Comparison of ENCODE assay signal across 19 cellular contexts in genomic region chr7:120190109-120190508, GRCh38.
"Had no signal": no experiment of that assay in that cellular context is flagged by ENCODE, and none has a peak within 500 bp of the region (broad histone marks: within the 10 kb centered on the region; RNA-seq: fewer than 3 reads in every experiment).

No MANE protein-coding gene starts in this region.

- H3K9me3 ChIP-seq: heart right ventricle, testis, tibial nerve, upper lobe of right lung, vagina had no signal

- H3K27me3 ChIP-seq: heart right ventricle, spleen, testis, tibial nerve, upper lobe of right lung, vagina had no signal

- DNase-seq: effector CD8-positive, alpha-beta T cell; heart right ventricle; hypothalamus; left colon; left ventricle myocardium superior; naive thymus-derived CD4-positive, alpha-beta T cell; nephron progenitor cell; spleen; stimulated activated CD4-positive, alpha-beta T cell treated with anti-CD3 and anti-CD28 coated beads, Interleukin-15, amount 100 ng/mL, for 24 hours; stimulated activated CD4-positive, alpha-beta T cell treated with anti-CD3 and anti-CD28 coated beads, Interleukin-1b, Interleukin-23, amount 100 ng/mL, for 48 hours; stimulated activated CD4-positive, alpha-beta T cell treated with anti-CD3 and anti-CD28 coated beads, Interleukin-4, amount 100 ng/mL, for 24 hours; stimulated activated naive CD8-positive, alpha-beta T cell treated with anti-CD3 and anti-CD28 coated beads, Interleukin-15, amount 100 ng/mL, for 72 hours; testis; upper lobe of right lung had no signal

- H3K36me3 ChIP-seq: heart right ventricle, spleen, tibial nerve, upper lobe of right lung, vagina had no signal

- H3K4me3 ChIP-seq: coronary artery, heart right ventricle, lung, spleen, testis, tibial nerve, upper lobe of right lung, vagina had no signal

- H3K27me3 Mint-ChIP-seq: naive thymus-derived CD4-positive, alpha-beta T cell; stimulated activated memory B cell treated with anti-CD40 and anti-IgM and Interleukin-4, amounts not matched to agents 10 μg/mL and 1 μg/mL and 100 μg/mL, for 72 hours; stimulated activated naive CD8-positive, alpha-beta T cell treated with anti-CD3 and anti-CD28 coated beads, Interleukin-15, amount 100 ng/mL, for 72 hours had no signal

- H3K27ac ChIP-seq: coronary artery, heart right ventricle, spleen, testis, tibial nerve, upper lobe of right lung, vagina had no signal

- H3K27ac Mint-ChIP-seq: naive thymus-derived CD4-positive, alpha-beta T cell; nephron progenitor cell; stimulated activated memory B cell treated with anti-CD40 and anti-IgM and Interleukin-4, amounts not matched to agents 10 μg/mL and 1 μg/mL and 100 μg/mL, for 72 hours; stimulated activated naive CD8-positive, alpha-beta T cell treated with anti-CD3 and anti-CD28 coated beads, Interleukin-15, amount 100 ng/mL, for 72 hours had no signal

- H3K4me1 Mint-ChIP-seq: naive thymus-derived CD4-positive, alpha-beta T cell; nephron progenitor cell; stimulated activated memory B cell treated with anti-CD40 and anti-IgM and Interleukin-4, amounts not matched to agents 10 μg/mL and 1 μg/mL and 100 μg/mL, for 72 hours; stimulated activated naive CD8-positive, alpha-beta T cell treated with anti-CD3 and anti-CD28 coated beads, Interleukin-15, amount 100 ng/mL, for 72 hours had no signal

- H3K36me3 Mint-ChIP-seq: naive thymus-derived CD4-positive, alpha-beta T cell; stimulated activated memory B cell treated with anti-CD40 and anti-IgM and Interleukin-4, amounts not matched to agents 10 μg/mL and 1 μg/mL and 100 μg/mL, for 72 hours had no signal

- H3K4me1 ChIP-seq: spleen, testis, tibial nerve, upper lobe of right lung, vagina had no signal

- H3K4me3 Mint-ChIP-seq: naive thymus-derived CD4-positive, alpha-beta T cell; nephron progenitor cell; stimulated activated memory B cell treated with anti-CD40 and anti-IgM and Interleukin-4, amounts not matched to agents 10 μg/mL and 1 μg/mL and 100 μg/mL, for 72 hours; stimulated activated naive CD8-positive, alpha-beta T cell treated with anti-CD3 and anti-CD28 coated beads, Interleukin-15, amount 100 ng/mL, for 72 hours had no signal

- H3K9me3 Mint-ChIP-seq: nephron progenitor cell had no signal
